8 cellular contexts compared by ENCODE assay signal in the genomic region with DNA sequence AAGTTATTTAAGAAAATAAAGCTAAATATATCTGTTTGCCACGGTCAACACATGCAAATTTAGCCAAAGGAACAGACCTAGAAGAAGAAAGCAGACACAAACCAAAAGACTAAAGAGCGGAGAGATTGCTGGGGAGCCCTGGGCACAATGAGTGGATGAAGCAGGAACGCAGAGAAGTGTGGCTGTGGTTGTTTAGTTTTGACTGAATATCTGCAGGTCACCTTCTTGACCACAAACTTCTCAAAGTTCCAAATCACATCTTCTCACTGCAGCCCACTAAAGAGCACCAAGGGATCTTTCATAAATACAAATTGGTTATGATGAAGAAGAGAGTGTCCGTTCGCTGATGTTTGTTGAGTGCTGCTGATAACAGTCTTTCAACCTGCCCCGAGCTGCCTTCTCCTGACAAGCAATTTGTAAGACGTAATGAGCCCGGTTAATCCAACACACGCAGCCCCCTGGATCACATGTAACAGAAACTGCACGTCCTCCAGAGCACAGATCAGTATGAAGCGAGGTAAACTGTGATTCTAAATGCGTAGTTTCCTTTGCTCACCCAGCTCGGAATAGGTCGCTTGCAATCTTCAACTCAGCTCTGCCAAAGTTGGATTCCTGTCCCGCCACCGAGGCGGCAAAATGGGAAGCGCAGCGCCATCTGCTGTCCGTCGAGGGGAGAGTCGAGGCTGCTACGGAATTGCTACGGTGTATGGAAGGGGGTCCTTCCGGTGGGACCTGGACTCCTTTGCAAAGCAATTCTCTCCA.
DNase-seq lines count a peak whose midpoint lies in the region; ATAC-seq, FAIRE-seq and TF ChIP-seq lines count a peak whose summit lies in the region.

No MANE protein-coding gene starts in this region.

- TF ChIP-seq CTCF in AG10803 (conservative IDR thresholded peaks at IDR 0.05; ENCODE audit: low read length): peak; percentile 98
- peak; percentile 91 to 94 (median 94) for TF ChIP-seq CTCF in H1 (IDR thresholded peaks at IDR 0.05; ENCODE audit: control extremely low read depth in 1 of 3, insufficient read depth in 1 of 3, low read depth in 1 of 3, low read length in 3 of 3)
- peak; percentile 94 for TF ChIP-seq CTCF in mesothelial cell of epicardium (IDR thresholded peaks at IDR 0.05; ENCODE audit: unreplicated experiment)

- ATAC-seq in GM18870 (IDR thresholded peaks at IDR 0.05; ENCODE audit: unreplicated experiment): peak; percentile 77
- peak; percentile 82 for ATAC-seq in HG03135 (IDR thresholded peaks at IDR 0.05; ENCODE audit: unreplicated experiment)
- ATAC-seq in activated CD8-positive, alpha-beta T cell treated with anti-CD3 and anti-CD28 coated beads, Interleukin-2, amount 10 ng/mL, durations not matched to agents 7 days and 5 days: peak; percentile 92

- H4K5ac ChIP-seq in H1 (ENCODE audit: insufficient read length, low read depth, low read length): no peak overlapping the region

- H3K4me1 Mint-ChIP-seq in activated CD8-positive, alpha-beta T cell treated with anti-CD3 and anti-CD28 coated beads, Interleukin-2, amount 10 ng/mL, durations not matched to agents 7 days and 5 days (ENCODE audit: low read depth): peaks cover 6% of the 10 kb centered on the region
- peaks cover 4% of the 10 kb centered on the region for H3K4me1 Mint-ChIP-seq in mesothelial cell of epicardium

- H3K27ac Mint-ChIP-seq in activated CD8-positive, alpha-beta T cell treated with anti-CD3 and anti-CD28 coated beads, Interleukin-2, amount 10 ng/mL, durations not matched to agents 7 days and 5 days: no peak overlapping the region
- no peak overlapping the region for H3K27ac Mint-ChIP-seq in mesothelial cell of epicardium

- no peaks in the 10 kb centered on the region for H3K36me3 ChIP-seq in H1 (ENCODE audit: control insufficient read depth in 2 of 4, insufficient read depth in 4 of 4, low read length in 3 of 4)

- TF ChIP-seq POLR2A in H1 (IDR thresholded peaks at IDR 0.05; ENCODE audit: control extremely low read depth in 1 of 2, low read depth in 2 of 2, low read length in 2 of 2): no peak

- no peaks in the 10 kb centered on the region for H3K36me3 Mint-ChIP-seq in activated CD8-positive, alpha-beta T cell treated with anti-CD3 and anti-CD28 coated beads, Interleukin-2, amount 10 ng/mL, durations not matched to agents 7 days and 5 days (ENCODE audit: low read depth)
- H3K36me3 Mint-ChIP-seq in mesothelial cell of epicardium: no peaks in the 10 kb centered on the region

- no peak overlapping the region for H3K56ac ChIP-seq in H1 (replicated peaks; ENCODE audit: insufficient read length, low read depth, low read length)

- POLR2A ChIA-PET in activated CD8-positive, alpha-beta T cell treated with anti-CD3 and anti-CD28 coated beads, Interleukin-2, amount 10 ng/mL, durations not matched to agents 7 days and 5 days (lab: Charles Lee): no interaction called here
- POLR2A ChIA-PET in H1 (lab: Charles Lee; ENCODE audit: partially characterized antibody): interaction anchor here (0.6 kb wide), 1 partner anchor 1137 kb away, joined by 3 read pairs; no protein-coding TSS in a partner anchor

- no peak overlapping the region for H2BK12ac ChIP-seq in H1 (ENCODE audit: low read depth, low read length)

- H3K4me1 ChIP-seq in H1 (replicated peaks in 1 of 4; ENCODE audit: control insufficient read depth in 3 of 4, insufficient read depth in 4 of 4, low read length in 3 of 4): no peaks in the 10 kb centered on the region

- H3K9me3 Mint-ChIP-seq in activated CD8-positive, alpha-beta T cell treated with anti-CD3 and anti-CD28 coated beads, Interleukin-2, amount 10 ng/mL, durations not matched to agents 7 days and 5 days (ENCODE audit: insufficient read depth): no peaks in the 10 kb centered on the region
- no peaks in the 10 kb centered on the region for H3K9me3 Mint-ChIP-seq in mesothelial cell of epicardium

- peak overlapping the region; percentile 93 for H2AFZ ChIP-seq in H1 (ENCODE audit: low read length)

- H2BK20ac ChIP-seq in H1 (ENCODE audit: low read length): no peak overlapping the region

- H3K79me1 ChIP-seq in H1 (ENCODE audit: low read depth, low read length): no peaks in the 10 kb centered on the region

- no peak overlapping the region for H3K4ac ChIP-seq in H1 (replicated peaks; ENCODE audit: insufficient read length, low read depth, low read length)

- H2BK120ac ChIP-seq in H1 (replicated peaks; ENCODE audit: low read depth, low read length): no peak overlapping the region

- DNase-seq in AG10803 (ENCODE audit: low read depth): peak; percentile 66
- DNase-seq in NCI-H69 (lab: John Stamatoyannopoulos, UW): peak; percentile 78
- DNase-seq in activated CD8-positive, alpha-beta T cell treated with anti-CD3 and anti-CD28 coated beads, Interleukin-2, amount 10 ng/mL, durations not matched to agents 7 days and 5 days: peak; percentile 72
- DNase-seq in H1 (ENCODE audit: low read depth in 1 of 2, low spot score in 2 of 2): peak; percentile 46 to 92
- DNase-seq in mesothelial cell of epicardium (ENCODE audit: low spot score in 2 of 2, unreplicated experiment in 2 of 2): peak; percentile 65 to 93
- DNase-seq in stimulated activated CD8-positive, alpha-beta memory T cell treated with anti-CD3 and anti-CD28 coated beads, Interleukin-15, amount 100 ng/mL, for 24 hours (ENCODE audit: low read depth): peak; percentile 43

- H2AK5ac ChIP-seq in H1 (ENCODE audit: low read depth, low read length): no peak overlapping the region

- no peak overlapping the region for H2BK5ac ChIP-seq in H1 (ENCODE audit: low read depth, low read length)

- H3K27ac ChIP-seq in H1 (ENCODE audit: low read depth, low read length): no peak overlapping the region

- peaks cover 7% of the 10 kb centered on the region for H3K27me3 Mint-ChIP-seq in activated CD8-positive, alpha-beta T cell treated with anti-CD3 and anti-CD28 coated beads, Interleukin-2, amount 10 ng/mL, durations not matched to agents 7 days and 5 days (ENCODE audit: low read depth)
- no peaks in the 10 kb centered on the region for H3K27me3 Mint-ChIP-seq in mesothelial cell of epicardium (ENCODE audit: low read depth)

- WGBS in H1 (ENCODE audit: extremely low coverage in 1 of 2, insufficient coverage in 1 of 2, insufficient read length in 1 of 2, insufficient replicate concordance in 2 of 2, low coverage in 1 of 2, low lambda C conversion rate in 2 of 2, missing lambda C conversion rate in 1 of 2), 2 experiments: 27% methylated on average over 25 of the region's 25 CpGs; no CpG with 5 or more reads in 1 of the 2 experiments

- CTCF ChIA-PET in activated CD8-positive, alpha-beta T cell treated with anti-CD3 and anti-CD28 coated beads, Interleukin-2, amount 10 ng/mL, durations not matched to agents 7 days and 5 days (lab: Charles Lee): interaction anchor here (0.6 to 2.5 kb wide), 30 partner anchors 9 to 1077 kb away, joined by 3 to 19 read pairs (median 4); no protein-coding TSS in a partner anchor
- CTCF ChIA-PET in H1 (lab: Charles Lee; ENCODE audit: partially characterized antibody): interaction anchor here (0.6 to 3.9 kb wide), 30 partner anchors 8 to 855 kb away, joined by 3 to 19 read pairs (median 3); no protein-coding TSS in a partner anchor

- peak overlapping the region; percentile 54 for H3K4me3 ChIP-seq in AG10803 (ENCODE audit: low read length)
- peak overlapping the region in 1 of 4 experiments; percentile 32; a peak in 1 of 8 replicates for H3K4me3 ChIP-seq in H1 (ENCODE audit: extremely low read depth in 1 of 4, insufficient read depth in 2 of 4, low read depth in 3 of 4, low read length in 4 of 4)

- no peak overlapping the region for H3K9ac ChIP-seq in H1 (replicated peaks in 1 of 4; ENCODE audit: extremely low read depth in 1 of 4, low read depth in 3 of 4, low read length in 3 of 4)

- no peak overlapping the region for H3K23ac ChIP-seq in H1 (ENCODE audit: insufficient read length)

- H2BK15ac ChIP-seq in H1 (ENCODE audit: low read length): no peak overlapping the region

- TF ChIP-seq EP300 in H1 (IDR thresholded peaks at IDR 0.05; ENCODE audit: borderline replicate concordance in 1 of 2, low read depth in 2 of 2, low read length in 2 of 2): 0 out of 3 replicates have a peak, but pooled peaks of 1 of the 2 experiments have one; percentile 35

- H3K4me2 ChIP-seq in H1 (ENCODE audit: insufficient read depth in 1 of 2, low read depth in 2 of 2, low read length in 2 of 2): peak overlapping the region in 1 of 2 experiments; percentile 54; a peak in 3 of 4 replicates

- H3K4me3 Mint-ChIP-seq in activated CD8-positive, alpha-beta T cell treated with anti-CD3 and anti-CD28 coated beads, Interleukin-2, amount 10 ng/mL, durations not matched to agents 7 days and 5 days: peak overlapping the region; percentile 26
- H3K4me3 Mint-ChIP-seq in mesothelial cell of epicardium: peak overlapping the region; percentile 74

- H4K20me1 ChIP-seq in H1 (replicated peaks in 1 of 2; ENCODE audit: control insufficient read depth in 1 of 2, insufficient read depth in 2 of 2, low read length in 2 of 2): no peaks in the 10 kb centered on the region

- H3K23me2 ChIP-seq in H1 (ENCODE audit: low read depth, low read length): no peaks in the 10 kb centered on the region; the same call in 1 of the 2 replicates

- H3K79me2 ChIP-seq in H1 (ENCODE audit: control insufficient read depth in 1 of 2, insufficient read depth in 2 of 2, low read length in 2 of 2): no peaks in the 10 kb centered on the region

- no peak overlapping the region for H4K91ac ChIP-seq in H1 (replicated peaks; ENCODE audit: insufficient read length, low read length)

- H3K9me3 ChIP-seq in H1 (ENCODE audit: insufficient read depth in 2 of 2, low read depth in 1 of 2, low read length in 1 of 2): no peaks in the 10 kb centered on the region

- TF ChIP-seq RAD21 in H1 (IDR thresholded peaks at IDR 0.05 in 1 of 2, conservative IDR thresholded peaks at IDR 0.05 in 1 of 2; ENCODE audit: low read depth in 2 of 2, low read length in 2 of 2): peak; percentile 97 to 98

- H3K18ac ChIP-seq in H1 (ENCODE audit: extremely low read depth, low read length): no peak overlapping the region

- H4K8ac ChIP-seq in H1 (ENCODE audit: extremely low read depth, insufficient read depth, low read length): no peak overlapping the region

- FAIRE-seq in H1 (lab: Jason Lieb, UNC): peak; percentile 63

- no peak overlapping the region for H3K14ac ChIP-seq in H1 (ENCODE audit: insufficient read length)

- H3K27me3 ChIP-seq in H1 (replicated peaks in 1 of 4; ENCODE audit: control insufficient read depth in 3 of 4, extremely low read depth in 1 of 4, insufficient read depth in 3 of 4, low read length in 3 of 4): peaks cover 0 to 3% (median under 1%) of the 10 kb centered on the region in 4 experiments; a peak in 2 of 7 replicates

TF ChIP-seq in H1, 55 proteins besides CTCF, POLR2A, EP300 and RAD21 (continues in another document):
- TF ChIP-seq PHF8 (conservative IDR thresholded peaks at IDR 0.05; ENCODE audit: low read depth, low read length) (no peak), CHD2 (IDR thresholded peaks at IDR 0.05; ENCODE audit: low read length) (no peak), SIN3A (conservative IDR thresholded peaks at IDR 0.05 in 1 of 2, IDR thresholded peaks at IDR 0.05 in 1 of 2; ENCODE audit: low read depth in 1 of 2, low read length in 2 of 2) (no peak), HDAC6 (IDR thresholded peaks at IDR 0.05; ENCODE audit: low read depth, low read length) (no peak), SRF (IDR thresholded peaks at IDR 0.05; ENCODE audit: low read depth, low read length) (no peak), CHD1 (IDR thresholded peaks at IDR 0.05; ENCODE audit: low read depth, low read length) (no peak)
